6 cellular contexts compared by ENCODE assay signal in genomic region chr11:77942465-77942864, GRCh38. TPM values are rescaled to one million over a fixed set of nuclear protein-coding genes. Genes with fewer than 3 reads are reported as not detected.
DNase-seq lines count a peak whose midpoint lies in the region; ATAC-seq and TF ChIP-seq lines count a peak whose summit lies in the region.
"Not testable (repeated sequence)": the region's sequence is repeated elsewhere in the genome, so short reads cannot be mapped to it uniquely, and the experiment has no call there.

No MANE protein-coding gene starts in this region.

- peak overlapping the region; percentile 13 for H3K4me2 ChIP-seq in osteoblast (ENCODE audit: insufficient read depth, low read length)

- not testable (repeated sequence) for H3K27me3 ChIP-seq in osteoblast (ENCODE audit: insufficient read depth, low read length)

- peak; percentile 57 for ATAC-seq in activated CD4-positive, alpha-beta T cell treated with anti-CD3 and anti-CD28 coated beads for 36 hours

- H3K9me3 ChIP-seq in osteoblast (ENCODE audit: low read depth, low read length): not testable (repeated sequence)

- H3K27ac Mint-ChIP-seq in activated CD4-positive, alpha-beta T cell treated with anti-CD3 and anti-CD28 coated beads for 36 hours: peak overlapping the region; percentile 3

- H4K20me1 ChIP-seq in osteoblast (ENCODE audit: insufficient read depth, low read length): not testable (repeated sequence)

- DNase-seq in HCEC 1CT (peak; percentile 9), amniotic epithelial cell (ENCODE audit: low read depth) (peak; percentile 55), choroid plexus epithelial cell (ENCODE audit: low read depth) (peak; percentile 17), fibroblast of pulmonary artery (ENCODE audit: low read depth) (peak; percentile 32)
- not testable (repeated sequence) for DNase-seq in activated CD4-positive, alpha-beta T cell treated with anti-CD3 and anti-CD28 coated beads for 36 hours; osteoblast (ENCODE audit: insufficient read length, low spot score, missing footprints)

- H3K27ac ChIP-seq in osteoblast (ENCODE audit: low read depth, low read length): peak overlapping the region; percentile 61

- TF ChIP-seq CTCF in choroid plexus epithelial cell (conservative IDR thresholded peaks at IDR 0.05; ENCODE audit: low read depth, low read length); fibroblast of pulmonary artery (IDR thresholded peaks at IDR 0.05; ENCODE audit: low read length, missing control alignments); osteoblast (IDR thresholded peaks at IDR 0.05; ENCODE audit: extremely low read depth, low read depth, low read length): not testable (repeated sequence)

- peaks cover 11% of the 10 kb centered on the region for H3K36me3 Mint-ChIP-seq in activated CD4-positive, alpha-beta T cell treated with anti-CD3 and anti-CD28 coated beads for 36 hours (ENCODE audit: low read depth)

- not testable (repeated sequence) for H3K4me1 Mint-ChIP-seq in activated CD4-positive, alpha-beta T cell treated with anti-CD3 and anti-CD28 coated beads for 36 hours

- H3K27me3 Mint-ChIP-seq in activated CD4-positive, alpha-beta T cell treated with anti-CD3 and anti-CD28 coated beads for 36 hours: not testable (repeated sequence)

- H3K79me2 ChIP-seq in osteoblast (ENCODE audit: insufficient read depth, low read length): not testable (repeated sequence)

- not testable (repeated sequence) for H3K4me3 ChIP-seq in choroid plexus epithelial cell (ENCODE audit: low read depth, low read length); fibroblast of pulmonary artery (replicated peaks; ENCODE audit: low read depth, low read length); osteoblast (ENCODE audit: insufficient read depth, low read length)

- not testable (repeated sequence) for H3K4me1 ChIP-seq in osteoblast (ENCODE audit: insufficient read depth, low read length)

- not testable (repeated sequence) for H3K9me3 Mint-ChIP-seq in activated CD4-positive, alpha-beta T cell treated with anti-CD3 and anti-CD28 coated beads for 36 hours (ENCODE audit: low read depth)

- H3K4me3 Mint-ChIP-seq in activated CD4-positive, alpha-beta T cell treated with anti-CD3 and anti-CD28 coated beads for 36 hours: not testable (repeated sequence)

- intact Hi-C loops in activated CD4-positive, alpha-beta T cell treated with anti-CD3 and anti-CD28 coated beads for 36 hours (cut with DNase I, micrococcal nuclease): not testable (repeated sequence)

- not testable (repeated sequence) for H2AFZ ChIP-seq in osteoblast (ENCODE audit: low read length)

- POLR2A ChIA-PET in activated CD4-positive, alpha-beta T cell treated with anti-CD3 and anti-CD28 coated beads for 36 hours (lab: Charles Lee): not testable (repeated sequence)

- CTCF ChIA-PET in activated CD4-positive, alpha-beta T cell treated with anti-CD3 and anti-CD28 coated beads for 36 hours (lab: Charles Lee): not testable (repeated sequence)

- H3K36me3 ChIP-seq in osteoblast (ENCODE audit: insufficient read depth, low read length): not testable (repeated sequence)

RNA-seq across cellular contexts. Expression of gene INTS4, which starts 52.0 kb away (rescaled TPM):
- 10 to 100 TPM; 53.8 to 55.4 TPM for total RNA-seq in activated CD4-positive, alpha-beta T cell treated with anti-CD3 and anti-CD28 coated beads for 36 hours
- 35.8 and 43.6 TPM in 2 replicates for total RNA-seq in osteoblast
